8 cellular contexts compared by ENCODE assay signal in genomic region chr14:53153702-53154112, GRCh38. TPM values are rescaled to one million over a fixed set of nuclear protein-coding genes. Genes with fewer than 3 reads are reported as not detected.
A peak's percentile ranks its signal among the peaks of the same experiment; 100 is the strongest.
DNase-seq lines count a peak whose midpoint lies in the region; ATAC-seq lines count a peak whose summit lies in the region.

No MANE protein-coding gene starts in this region.

- H3K27ac ChIP-seq in temporal lobe (ENCODE audit: low read depth, low read length) = peak overlapping the region; percentile 31

- H3K27me3 Mint-ChIP-seq in activated CD4-positive, alpha-beta T cell treated with anti-CD3 and anti-CD28 coated beads, Interleukin-2, amount 10 ng/mL, durations not matched to agents 24 days and 14 days = no peaks in the 10 kb centered on the region
- H3K27me3 Mint-ChIP-seq in activated naive CD4-positive, alpha-beta T cell treated with anti-CD3 and anti-CD28 coated beads, Interleukin-2, amount 50 U/mL, for 24 hours = no peaks in the 10 kb centered on the region

- H3K27ac Mint-ChIP-seq in activated CD4-positive, alpha-beta T cell treated with anti-CD3 and anti-CD28 coated beads, Interleukin-2, amount 10 ng/mL, durations not matched to agents 24 days and 14 days = peak overlapping the region; percentile 99
- H3K27ac Mint-ChIP-seq in activated naive CD4-positive, alpha-beta T cell treated with anti-CD3 and anti-CD28 coated beads, Interleukin-2, amount 50 U/mL, for 24 hours = peak overlapping the region; percentile 99

- H3K9me3 Mint-ChIP-seq in activated CD4-positive, alpha-beta T cell treated with anti-CD3 and anti-CD28 coated beads, Interleukin-2, amount 10 ng/mL, durations not matched to agents 24 days and 14 days = no peaks in the 10 kb centered on the region
- no peaks in the 10 kb centered on the region for H3K9me3 Mint-ChIP-seq in activated naive CD4-positive, alpha-beta T cell treated with anti-CD3 and anti-CD28 coated beads, Interleukin-2, amount 50 U/mL, for 24 hours

- DNase-seq in activated CD4-positive, alpha-beta T cell treated with anti-CD3 and anti-CD28 coated beads, Interleukin-2, amount 10 ng/mL, durations not matched to agents 24 days and 14 days = no peak
- DNase-seq in activated CD4-positive, alpha-beta T cell treated with anti-CD3 and anti-CD28 coated beads, Interleukin-2, amount 50 U/mL, for 1 hour = no peak
- DNase-seq in left kidney (ENCODE audit: low read depth, low spot score) (peak; percentile 59), germinal center (ENCODE audit: low spot score) (no peak), inferior parietal cortex (ENCODE audit: extremely low spot score) (no peak), left colon (no peak)

- H3K4me3 Mint-ChIP-seq in activated CD4-positive, alpha-beta T cell treated with anti-CD3 and anti-CD28 coated beads, Interleukin-2, amount 10 ng/mL, durations not matched to agents 24 days and 14 days = peak overlapping the region; percentile 100
- peak overlapping the region; percentile 91 for H3K4me3 Mint-ChIP-seq in activated naive CD4-positive, alpha-beta T cell treated with anti-CD3 and anti-CD28 coated beads, Interleukin-2, amount 50 U/mL, for 24 hours

- intact Hi-C loops in activated CD4-positive, alpha-beta T cell treated with anti-CD3 and anti-CD28 coated beads, Interleukin-2, amount 10 ng/mL, durations not matched to agents 24 days and 14 days (cut with micrococcal nuclease) = loop anchor here (1.0 to 10.0 kb wide), 6 partner anchors 27 to 829 kb away; partner anchors contain the start of gene ERO1A
- intact Hi-C loops in left colon (cut with DNase I, micrococcal nuclease) = no loop called here

- peaks cover 29% of the 10 kb centered on the region for H3K36me3 Mint-ChIP-seq in activated CD4-positive, alpha-beta T cell treated with anti-CD3 and anti-CD28 coated beads, Interleukin-2, amount 10 ng/mL, durations not matched to agents 24 days and 14 days (ENCODE audit: low read depth)
- H3K36me3 Mint-ChIP-seq in activated naive CD4-positive, alpha-beta T cell treated with anti-CD3 and anti-CD28 coated beads, Interleukin-2, amount 50 U/mL, for 24 hours = no peaks in the 10 kb centered on the region

- ATAC-seq in left colon = no peak

- peaks cover 38% of the 10 kb centered on the region for H3K4me1 Mint-ChIP-seq in activated CD4-positive, alpha-beta T cell treated with anti-CD3 and anti-CD28 coated beads, Interleukin-2, amount 10 ng/mL, durations not matched to agents 24 days and 14 days
- H3K4me1 Mint-ChIP-seq in activated naive CD4-positive, alpha-beta T cell treated with anti-CD3 and anti-CD28 coated beads, Interleukin-2, amount 50 U/mL, for 24 hours = peaks cover 34% of the 10 kb centered on the region

RNA-seq across cellular contexts. Expression of gene DDHD1, which starts 0.6 kb away (rescaled TPM):
- 67.9 and 70.2 TPM in 2 replicates for total RNA-seq in activated CD4-positive, alpha-beta T cell treated with anti-CD3 and anti-CD28 coated beads, Interleukin-2, amount 10 ng/mL, durations not matched to agents 24 days and 14 days
- total RNA-seq in temporal lobe = 20.9 TPM
- 10 to 100 TPM in 1 of 2 donors, 1 to 10 TPM in 1; 9.0 to 10.1 TPM for total RNA-seq in left colon
